In genomic region chr21:39518845-39519205, GRCh38 we compare ENCODE assay signal across 1 cellular context.
TF ChIP-seq lines count a peak whose summit lies in the region.

No MANE protein-coding gene starts in this region.

TF ChIP-seq in WTC11, 78 proteins besides CTCF, POLR2A, EP300 and RAD21 (continued from another document):
- no peak for TF ChIP-seq E2F1 (CRISPR knock-in tag; IDR thresholded peaks at IDR 0.05)
- no peak for TF ChIP-seq GTF2I (CRISPR knock-in tag; conservative IDR thresholded peaks at IDR 0.05)
- TF ChIP-seq MXD4 (CRISPR knock-in tag; IDR thresholded peaks at IDR 0.05; ENCODE audit: borderline replicate concordance), result no peak
- TF ChIP-seq E2F5 (CRISPR knock-in tag; IDR thresholded peaks at IDR 0.05), result no peak
- TF ChIP-seq HMGXB4 (CRISPR knock-in tag; IDR thresholded peaks at IDR 0.05), result no peak
- no peak for TF ChIP-seq FOXJ3 (CRISPR knock-in tag; IDR thresholded peaks at IDR 0.05; ENCODE audit: borderline replicate concordance)
- no peak for TF ChIP-seq NR2C2 (CRISPR knock-in tag; IDR thresholded peaks at IDR 0.05)
- no peak for TF ChIP-seq PREB (CRISPR knock-in tag; IDR thresholded peaks at IDR 0.05; ENCODE audit: borderline replicate concordance)
- no peak for TF ChIP-seq ZNF396 (CRISPR knock-in tag; IDR thresholded peaks at IDR 0.05; ENCODE audit: borderline replicate concordance)
- TF ChIP-seq FOXP1 (CRISPR knock-in tag; IDR thresholded peaks at IDR 0.05; ENCODE audit: borderline replicate concordance), result no peak
